Comparison of ENCODE assay signal across 1 cellular context in the genomic region with DNA sequence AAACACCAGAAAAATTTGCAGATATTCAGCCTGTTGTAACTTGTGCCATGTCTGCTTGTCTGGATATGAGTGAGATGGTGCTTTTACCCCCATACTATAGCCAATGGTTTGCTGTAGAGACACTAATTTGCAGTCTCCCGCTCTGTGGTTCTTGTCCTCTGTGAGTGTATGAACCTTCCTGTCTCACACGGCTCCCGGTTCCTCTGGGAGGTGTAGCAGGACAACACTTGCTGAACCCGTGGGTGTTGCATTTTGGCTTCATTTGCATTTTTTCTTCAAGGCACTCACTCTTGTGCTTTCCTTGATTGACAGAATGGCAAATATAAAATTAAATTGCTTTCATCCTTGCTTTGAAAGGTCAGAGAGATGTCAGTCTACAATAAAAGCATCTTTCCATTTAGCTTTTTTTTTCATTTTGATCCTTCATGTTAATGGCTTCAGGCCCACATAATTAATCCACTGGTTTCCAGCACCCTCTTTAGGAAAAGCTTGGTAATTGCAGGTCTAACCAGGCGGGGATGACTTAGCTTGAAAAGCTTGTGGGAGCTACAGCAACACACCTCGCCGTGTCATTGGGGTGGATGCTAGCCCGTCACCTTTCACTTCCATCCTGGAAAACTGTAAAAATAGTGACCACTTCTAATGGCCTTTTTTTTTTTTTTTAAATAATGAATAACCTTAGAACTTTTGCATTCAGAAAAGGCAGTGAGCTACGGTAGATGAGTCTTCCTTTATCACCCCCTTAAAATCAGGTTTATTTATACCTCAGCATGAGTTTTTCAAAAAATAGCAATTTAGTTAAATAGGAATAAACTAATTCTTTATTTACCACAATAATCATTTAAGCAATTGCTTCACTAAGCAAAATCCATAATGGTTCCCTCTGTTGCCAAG.
TF ChIP-seq lines count a peak whose summit lies in the region.

No MANE protein-coding gene starts in this region.

TF ChIP-seq in endothelial cell of umbilical vein, 7 proteins besides CTCF, POLR2A, EP300 and RAD21 (continued from another document):
- TF ChIP-seq, protein P1, sequence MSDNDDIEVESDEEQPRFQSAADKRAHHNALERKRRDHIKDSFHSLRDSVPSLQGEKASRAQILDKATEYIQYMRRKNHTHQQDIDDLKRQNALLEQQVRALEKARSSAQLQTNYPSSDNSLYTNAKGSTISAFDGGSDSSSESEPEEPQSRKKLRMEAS (IDR thresholded peaks at IDR 0.05; ENCODE audit: insufficient read depth, insufficient read length) = no peak
